In the genomic region with DNA sequence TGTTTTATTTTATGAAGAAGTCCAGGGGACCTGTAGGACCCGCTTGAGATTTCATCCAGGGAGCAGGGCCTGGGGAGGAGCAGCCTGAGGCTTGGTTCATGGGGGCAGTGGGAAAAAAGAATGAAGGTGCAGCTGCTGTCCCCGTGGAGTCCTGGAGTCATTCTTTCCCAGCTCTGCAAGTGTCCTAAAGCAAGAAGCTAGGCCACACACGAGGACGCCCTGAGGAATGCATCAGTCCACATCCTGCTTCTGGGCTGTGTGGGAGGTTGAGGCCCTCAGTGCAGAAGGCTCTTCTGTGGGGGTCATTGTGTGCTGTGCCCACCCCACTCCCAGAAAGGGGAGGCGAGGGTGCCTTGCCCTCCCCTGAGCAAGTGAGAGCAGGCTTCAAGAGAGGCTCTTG, we compare ENCODE assay signal across 23 cellular contexts.
DNase-seq lines count a peak whose midpoint lies in the region; ATAC-seq, FAIRE-seq and TF ChIP-seq lines count a peak whose summit lies in the region.
"Had no signal": no experiment of that assay in that cellular context is flagged by ENCODE, and none has a peak within 500 bp of the region (broad histone marks: within the 10 kb centered on the region; RNA-seq: fewer than 3 reads in every experiment).

No MANE protein-coding gene starts in this region.

- H3K4me1 ChIP-seq in BLaER1 (peaks cover 74% of the 10 kb centered on the region), SJCRH30 (peaks cover 7% of the 10 kb centered on the region; the same call in 1 of the 2 replicates), neuronal stem cell (ENCODE audit: control insufficient read depth in 2 of 2, insufficient read depth in 1 of 2, low read depth in 1 of 2, low read length in 2 of 2) (peaks cover 2 to 5% of the 10 kb centered on the region in 2 donors), testis (peaks cover 32% of the 10 kb centered on the region), left lung (no peaks in the 10 kb centered on the region)

- H4K91ac ChIP-seq in neuronal stem cell (ENCODE audit: low read depth, low read length, poor library complexity): no peak overlapping the region

- H3K4me2 ChIP-seq in BLaER1 (peak overlapping the region; percentile 78; the same call in 1 of the 2 replicates), neuronal stem cell (ENCODE audit: insufficient read depth, low read length, poor library complexity, severe bottlenecking) (no peak overlapping the region)

- H3K4me3 ChIP-seq in BLaER1: no peak overlapping the region
- no peak overlapping the region for H3K4me3 ChIP-seq in SJCRH30
- H3K4me3 ChIP-seq in neuronal stem cell (ENCODE audit: low read length in 2 of 2): no peak overlapping the region
- no peak overlapping the region for H3K4me3 ChIP-seq in testis
- H3K4me3 ChIP-seq in left lung: no peak overlapping the region
- H3K4me3 ChIP-seq: GM23248, K562 had no signal

- peak; percentile 22 to 54 for DNase-seq in SJCRH30
- no peak for DNase-seq in neuronal stem cell (ENCODE audit: low spot score)
- peak; percentile 16 for DNase-seq in testis
- no peak for DNase-seq in left lung
- no peak for DNase-seq in GM19239 (ENCODE audit: insufficient read length, low spot score)
- DNase-seq: CD4-positive, alpha-beta T cell; GM23248; H9; MV-4-11; NCI-H1105; NCI-H1436 treated with DMSO at 0.1 percent for 48 hours; NCI-H187 treated with DMSO at 0.1 percent for 48 hours; NCI-H2171 treated with DMSO at 0.1 percent for 48 hours; NCI-H345; NCI-H524; NCI-H774 had no signal

- no peak overlapping the region for H3K14ac ChIP-seq in neuronal stem cell (ENCODE audit: low read length)

- ATAC-seq in GM18873 (IDR thresholded peaks at IDR 0.05; ENCODE audit: low FRiP score, unreplicated experiment) (no peak), left lung (no peak)
- ATAC-seq: K562 had no signal

- no peaks in the 10 kb centered on the region for H3K79me1 ChIP-seq in neuronal stem cell (ENCODE audit: low read depth, low read length)

- FAIRE-seq in GM19239 (lab: Jason Lieb, UNC): no peak
- FAIRE-seq: D721Med, G401.6, HTR-8/SVneo, K562, RCC 7860 had no signal

- H3K36me3 ChIP-seq in BLaER1: peaks cover 9% of the 10 kb centered on the region; the same call in 1 of the 2 replicates
- no peaks in the 10 kb centered on the region for H3K36me3 ChIP-seq in SJCRH30
- H3K36me3 ChIP-seq in neuronal stem cell (replicated peaks in 1 of 2; ENCODE audit: control insufficient read depth in 2 of 2, insufficient read depth in 2 of 2, low read length in 2 of 2): no peaks in the 10 kb centered on the region
- H3K36me3 ChIP-seq in testis (ENCODE audit: low read depth, missing control alignments): no peaks in the 10 kb centered on the region
- no peaks in the 10 kb centered on the region for H3K36me3 ChIP-seq in left lung

- H2BK15ac ChIP-seq in neuronal stem cell (ENCODE audit: low read length): peak overlapping the region; percentile 12

- no peak overlapping the region for H3K4ac ChIP-seq in neuronal stem cell (ENCODE audit: low read length)

- no peak overlapping the region for H4K8ac ChIP-seq in neuronal stem cell (ENCODE audit: low read depth, low read length)

- no peak overlapping the region for H3K18ac ChIP-seq in neuronal stem cell (ENCODE audit: low read length)

- H3K23ac ChIP-seq in neuronal stem cell (ENCODE audit: low read depth, low read length, poor library complexity): no peak overlapping the region

- H3K27me3 ChIP-seq in BLaER1: no peaks in the 10 kb centered on the region
- H3K27me3 ChIP-seq in SJCRH30: no peaks in the 10 kb centered on the region
- no peaks in the 10 kb centered on the region for H3K27me3 ChIP-seq in neuronal stem cell (ENCODE audit: control insufficient read depth in 3 of 3, insufficient read depth in 3 of 3, low read depth in 1 of 3, low read length in 3 of 3)
- H3K27me3 ChIP-seq in testis: no peaks in the 10 kb centered on the region
- peaks cover 0 to 7% of the 10 kb centered on the region in 2 donors for H3K27me3 ChIP-seq in left lung

- no peak overlapping the region for H2BK12ac ChIP-seq in neuronal stem cell (ENCODE audit: low read length)

- H3K9me3 ChIP-seq in BLaER1 (no peaks in the 10 kb centered on the region), SJCRH30 (replicated peaks) (no peaks in the 10 kb centered on the region), neuronal stem cell (replicated peaks in 1 of 2; ENCODE audit: control insufficient read depth in 2 of 2, insufficient read depth in 1 of 2, low read depth in 1 of 2, low read length in 2 of 2) (no peaks in the 10 kb centered on the region), testis (no peaks in the 10 kb centered on the region), left lung (no peaks in the 10 kb centered on the region)

- no peak overlapping the region for H2BK120ac ChIP-seq in neuronal stem cell (ENCODE audit: low read depth, low read length)

- H4K20me1 ChIP-seq in BLaER1: peaks cover 26% of the 10 kb centered on the region

- H2AK5ac ChIP-seq in neuronal stem cell (ENCODE audit: low read depth, low read length): no peak overlapping the region

- no peak overlapping the region for H2BK5ac ChIP-seq in neuronal stem cell (ENCODE audit: low read length)

- intact Hi-C loops in testis (cut with DNase I; ENCODE audit: low total_unique reads) (no loop called here), left lung (cut with DNase I) (no loop called here)

- H3K9ac ChIP-seq in BLaER1 (no peak overlapping the region), neuronal stem cell (ENCODE audit: low read depth, low read length, poor library complexity) (no peak overlapping the region)
- H3K9ac ChIP-seq: GM23248 had no signal

- WGBS in neuronal stem cell (ENCODE audit: extremely low coverage in 2 of 2, insufficient read length in 2 of 2, insufficient replicate concordance in 1 of 2), 2 donors: no CpG with 5 or more reads among the region's 5 CpGs
- 55 to 68% methylated on average over 5 of the region's 5 CpGs for WGBS in testis, 2 donors

- no peak overlapping the region for H2AFZ ChIP-seq in neuronal stem cell (ENCODE audit: low read length)
- H2AFZ ChIP-seq: GM23248 had no signal

- TF ChIP-seq POLR2A in testis (IDR thresholded peaks at IDR 0.05): no peak

- no peak for TF ChIP-seq CTCF in testis (IDR thresholded peaks at IDR 0.05)
- no peak for TF ChIP-seq CTCF in left lung (IDR thresholded peaks at IDR 0.05)

- 0 out of 2 replicates have a peak overlapping the region, but pooled peaks have one; percentile 3 for H3K27ac ChIP-seq in BLaER1
- no peak overlapping the region for H3K27ac ChIP-seq in SJCRH30
- no peak overlapping the region for H3K27ac ChIP-seq in neuronal stem cell (replicated peaks; ENCODE audit: low read length)
- H3K27ac ChIP-seq in testis: no peak overlapping the region
- no peak overlapping the region for H3K27ac ChIP-seq in left lung
- H3K27ac ChIP-seq: GM23248 had no signal

Comparison
In these comparisons a context has a peak if more than half of its experiments do, and no peak if none do; other contexts are left out.
1. DNase-seq: peak in SJCRH30 (2 of 2) and testis (single experiment); none in neuronal stem cell (single experiment), left lung (0 of 2) and GM19239 (single experiment).